In genomic region chr3:46565607-46566039, GRCh38 we compare ENCODE assay signal across 9 cellular contexts. TPM values are rescaled to one million over a fixed set of nuclear protein-coding genes. Genes with fewer than 3 reads are reported as not detected.
DNase-seq lines count a peak whose midpoint lies in the region; ATAC-seq lines count a peak whose summit lies in the region.
"Had no signal": no experiment of that assay in that cellular context is flagged by ENCODE, and none has a peak within 500 bp of the region (broad histone marks: within the 10 kb centered on the region; RNA-seq: fewer than 3 reads in every experiment).

No MANE protein-coding gene starts in this region.

- H3K36me3 Mint-ChIP-seq in naive thymus-derived CD8-positive, alpha-beta T cell = peaks cover 0 to 5% (median 0%) of the 10 kb centered on the region in 3 donors

- peaks cover 0 to 10% (median 0%) of the 10 kb centered on the region in 9 donors for H3K9me3 Mint-ChIP-seq in naive thymus-derived CD8-positive, alpha-beta T cell

- peak overlapping the region; percentile 64 to 79 (median 72) for H3K4me3 Mint-ChIP-seq in naive thymus-derived CD8-positive, alpha-beta T cell

- DNase-seq in AG08395 (ENCODE audit: low spot score) = peak; percentile 36
- peak; percentile 3 for DNase-seq in NCI-H69 (lab: John Stamatoyannopoulos, UW)
- no peak for DNase-seq in naive thymus-derived CD8-positive, alpha-beta T cell
- DNase-seq in epidermal melanocyte (ENCODE audit: insufficient read length, low spot score) = no peak
- no peak for DNase-seq in NCI-H2029 treated with DMSO at 0.1 percent for 48 hours (lab: John Stamatoyannopoulos, UW)

- POLR2A ChIA-PET in naive thymus-derived CD8-positive, alpha-beta T cell (lab: Charles Lee) = interaction anchor here (0.6 kb wide), 1 partner anchor 12 kb away, joined by 3 read pairs; a partner anchor contains a TSS

- peak overlapping the region in 1 of 10 donors; percentile 60 for H3K27ac Mint-ChIP-seq in naive thymus-derived CD8-positive, alpha-beta T cell

- peak; percentile 25 for ATAC-seq in esophagus mucosa
- peak; percentile 30 to 53 for ATAC-seq in naive thymus-derived CD8-positive, alpha-beta T cell
- ATAC-seq in HG03108 (IDR thresholded peaks at IDR 0.05; ENCODE audit: unreplicated experiment) = no peak
- no peak for ATAC-seq in activated CD4-positive, CD25-positive, alpha-beta regulatory T cell treated with anti-CD3 and anti-CD28 coated beads, Interleukin-2, amount 50 U/mL, for 24 hours
- ATAC-seq: GM12878 had no signal

- H3K4me1 Mint-ChIP-seq in naive thymus-derived CD8-positive, alpha-beta T cell = peaks cover 7 to 16% (median 14%) of the 10 kb centered on the region in 4 donors

- peaks cover 9 to 54% (median 37%) of the 10 kb centered on the region in 5 donors for H3K27me3 Mint-ChIP-seq in naive thymus-derived CD8-positive, alpha-beta T cell

RNA-seq across cellular contexts. Expression of gene LRRC2, which starts 0.5 kb away (rescaled TPM):
- total RNA-seq in esophagus mucosa = 0.28 TPM
- total RNA-seq in naive thymus-derived CD8-positive, alpha-beta T cell = under 1 TPM; 0.26 to 0.33 TPM
- polyA plus RNA-seq in naive thymus-derived CD8-positive, alpha-beta T cell = not detected
- total RNA-seq: GM12878 had no signal
- polyA plus RNA-seq: GM12878 had no signal

RNA-seq across cellular contexts. Expression of gene FAM240A, which starts 46.7 kb away (rescaled TPM):
- total RNA-seq in esophagus mucosa = not detected
- total RNA-seq in naive thymus-derived CD8-positive, alpha-beta T cell = not detected
- not detected for polyA plus RNA-seq in naive thymus-derived CD8-positive, alpha-beta T cell
- total RNA-seq: GM12878 had no signal
- polyA plus RNA-seq: GM12878 had no signal

Comparison
In these comparisons a context has a peak if more than half of its experiments do, and no peak if none do; other contexts are left out.
1. DNase-seq: peak in AG08395 (single experiment) and NCI-H69 (single experiment); none in naive thymus-derived CD8-positive, alpha-beta T cell (0 of 10), epidermal melanocyte (single experiment) and NCI-H2029 treated with DMSO at 0.1 percent for 48 hours (single experiment).
2. ATAC-seq: peak in esophagus mucosa (single experiment) and naive thymus-derived CD8-positive, alpha-beta T cell (2 of 2); none in HG03108 (single experiment) and activated CD4-positive, CD25-positive, alpha-beta regulatory T cell treated with anti-CD3 and anti-CD28 coated beads, Interleukin-2, amount 50 U/mL, for 24 hours (0 of 2).